ENCODE assay signal across 2 cellular contexts in genomic region chr14:91008759-91009409, GRCh38.
A peak's percentile ranks its signal among the peaks of the same experiment; 100 is the strongest.
TF ChIP-seq lines count a peak whose summit lies in the region.

No MANE protein-coding gene starts in this region.

TF ChIP-seq in liver, 16 proteins besides CTCF, POLR2A, EP300 and RAD21:
- peak; percentile 22 for TF ChIP-seq FOXA2 (IDR thresholded peaks at IDR 0.05)
- TF ChIP-seq NR2F2 (IDR thresholded peaks at IDR 0.05): no peak
- peak; percentile 7 to 14 for TF ChIP-seq HNF4A (conservative IDR thresholded peaks at IDR 0.05)

TF ChIP-seq in HepG2, 621 proteins besides CTCF, POLR2A, EP300 and RAD21:
- no peak for TF ChIP-seq TCF12 (IDR thresholded peaks at IDR 0.05)
- no peak for TF ChIP-seq TCF12 (CRISPR knock-in tag; IDR thresholded peaks at IDR 0.05)
- no peak for TF ChIP-seq NCOR1 (IDR thresholded peaks at IDR 0.05; ENCODE audit: borderline replicate concordance, low read length)
- TF ChIP-seq SMAD1 (CRISPR knock-in tag; IDR thresholded peaks at IDR 0.05; ENCODE audit: borderline replicate concordance, low read depth): no peak
- no peak for TF ChIP-seq RFXAP (CRISPR knock-in tag; IDR thresholded peaks at IDR 0.05; ENCODE audit: borderline replicate concordance)
- no peak for TF ChIP-seq ZNF75D (CRISPR knock-in tag; IDR thresholded peaks at IDR 0.05; ENCODE audit: borderline replicate concordance)
- no peak for TF ChIP-seq SPEN (CRISPR knock-in tag; IDR thresholded peaks at IDR 0.05; ENCODE audit: low read depth)
- TF ChIP-seq MIER2 (CRISPR knock-in tag; IDR thresholded peaks at IDR 0.05): no peak
- no peak for TF ChIP-seq TFAP4 (IDR thresholded peaks at IDR 0.05; ENCODE audit: borderline replicate concordance, low read depth)
- no peak for TF ChIP-seq ZNF766 (CRISPR knock-in tag; IDR thresholded peaks at IDR 0.05; ENCODE audit: borderline replicate concordance)
- no peak for TF ChIP-seq TRIM24 (CRISPR knock-in tag; IDR thresholded peaks at IDR 0.05)
- TF ChIP-seq GATA4 (IDR thresholded peaks at IDR 0.05; ENCODE audit: borderline replicate concordance, low read depth): no peak
- no peak for TF ChIP-seq ZNF792 (CRISPR knock-in tag; IDR thresholded peaks at IDR 0.05)
- no peak for TF ChIP-seq ISX (CRISPR knock-in tag; conservative IDR thresholded peaks at IDR 0.05)
